Comparison of ENCODE assay signal across 8 cellular contexts in the genomic region with DNA sequence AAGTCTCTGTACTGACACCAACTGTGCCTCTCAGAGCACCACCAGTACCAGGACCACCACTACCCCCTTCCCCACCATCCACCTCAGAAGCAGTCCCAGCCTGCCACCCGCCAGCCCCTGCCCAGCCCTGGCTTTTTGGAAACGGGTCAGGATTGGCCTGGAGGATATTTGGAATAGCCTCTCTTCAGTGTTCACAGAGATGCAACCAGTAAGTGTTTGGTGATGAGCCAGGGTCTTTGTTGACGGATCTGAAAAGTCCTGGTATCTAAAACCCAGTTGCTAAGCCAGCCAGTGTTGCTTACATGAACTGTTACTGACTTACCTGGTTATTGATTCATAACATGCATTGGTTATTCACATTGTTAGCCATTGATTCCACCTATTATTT. TPM values are rescaled to one million over a fixed set of nuclear protein-coding genes. Genes with fewer than 3 reads are reported as not detected.
DNase-seq lines count a peak whose midpoint lies in the region; ATAC-seq, FAIRE-seq and TF ChIP-seq lines count a peak whose summit lies in the region.

No MANE protein-coding gene starts in this region.

- H3K4me3 Mint-ChIP-seq in activated CD4-positive, alpha-beta T cell treated with anti-CD3 and anti-CD28 coated beads for 36 hours, result peak overlapping the region; percentile 84
- peak overlapping the region; percentile 89 for H3K4me3 Mint-ChIP-seq in activated T-helper 17 cell treated with anti-CD3 and anti-CD28 coated beads, Interleukin-2, amount 50 U/mL, for 72 hours

- peaks cover 30% of the 10 kb centered on the region for H3K36me3 Mint-ChIP-seq in activated CD4-positive, alpha-beta T cell treated with anti-CD3 and anti-CD28 coated beads for 36 hours (ENCODE audit: low read depth)
- peaks cover 40% of the 10 kb centered on the region for H3K36me3 Mint-ChIP-seq in activated T-helper 17 cell treated with anti-CD3 and anti-CD28 coated beads, Interleukin-2, amount 50 U/mL, for 72 hours (ENCODE audit: low read depth)

- ATAC-seq in activated CD4-positive, alpha-beta T cell treated with anti-CD3 and anti-CD28 coated beads for 36 hours, result peak; percentile 6
- ATAC-seq in activated T-helper 17 cell treated with anti-CD3 and anti-CD28 coated beads, Interleukin-2, amount 50 U/mL, for 72 hours (replicated peaks), result no peak
- no peak for ATAC-seq in GM18505 (IDR thresholded peaks at IDR 0.05; ENCODE audit: unreplicated experiment)

- POLR2A ChIA-PET in activated CD4-positive, alpha-beta T cell treated with anti-CD3 and anti-CD28 coated beads for 36 hours (lab: Charles Lee), result interaction anchor here (0.7 to 1.9 kb wide), 3 partner anchors 9 to 77 kb away, joined by 3 to 6 read pairs (median 5); a partner anchor contains a TSS

- peaks cover 53% of the 10 kb centered on the region for H3K4me1 Mint-ChIP-seq in activated CD4-positive, alpha-beta T cell treated with anti-CD3 and anti-CD28 coated beads for 36 hours
- H3K4me1 Mint-ChIP-seq in activated T-helper 17 cell treated with anti-CD3 and anti-CD28 coated beads, Interleukin-2, amount 50 U/mL, for 72 hours, result peaks cover 8% of the 10 kb centered on the region

- H3K9ac ChIP-seq in iPS-20b (ENCODE audit: low read depth, low read length), result peak overlapping the region; percentile 92; the same call in 1 of the 2 replicates
- H3K9ac ChIP-seq in subcutaneous abdominal adipose tissue (ENCODE audit: low read length in 5 of 5), result peak overlapping the region in 3 of 5 donors; percentile 66 to 92 (median 88)

- CTCF ChIA-PET in activated CD4-positive, alpha-beta T cell treated with anti-CD3 and anti-CD28 coated beads for 36 hours (lab: Charles Lee), result interaction anchor here (1.0 to 3.2 kb wide), 7 partner anchors 11 to 365 kb away, joined by 3 to 34 read pairs (median 7); a partner anchor contains a TSS

- H3K9me3 Mint-ChIP-seq in activated CD4-positive, alpha-beta T cell treated with anti-CD3 and anti-CD28 coated beads for 36 hours (ENCODE audit: low read depth), result no peaks in the 10 kb centered on the region
- H3K9me3 Mint-ChIP-seq in activated T-helper 17 cell treated with anti-CD3 and anti-CD28 coated beads, Interleukin-2, amount 50 U/mL, for 72 hours, result no peaks in the 10 kb centered on the region

- H3K27ac ChIP-seq in iPS-20b (ENCODE audit: low read length) (no peak overlapping the region), subcutaneous abdominal adipose tissue (ENCODE audit: low read depth, low read length) (peak overlapping the region; percentile 50), small intestine (ENCODE audit: low read depth in 1 of 2, low read length in 1 of 2) (peak overlapping the region in 1 of 2 donors; percentile 83)

- no peak for DNase-seq in activated CD4-positive, alpha-beta T cell treated with anti-CD3 and anti-CD28 coated beads for 36 hours
- DNase-seq in activated CD4-positive, alpha-beta T cell treated with anti-CD3 and anti-CD28 coated beads for 4 hours, result no peak
- no peak for DNase-seq in small intestine
- no peak for DNase-seq in SW480 (ENCODE audit: low spot score)

- H3K9me3 ChIP-seq in iPS-20b (ENCODE audit: insufficient read depth, low read depth, low read length) (no peaks in the 10 kb centered on the region), subcutaneous abdominal adipose tissue (ENCODE audit: control insufficient read depth in 5 of 5, low read length in 5 of 5) (no peaks in the 10 kb centered on the region), small intestine (ENCODE audit: control insufficient read depth, low read depth) (no peaks in the 10 kb centered on the region)

- no peak for FAIRE-seq in small intestine (lab: Jason Lieb, UNC)

- H3K36me3 ChIP-seq in iPS-20b (ENCODE audit: insufficient read depth, low read depth, low read length) (peaks cover 27% of the 10 kb centered on the region), subcutaneous abdominal adipose tissue (ENCODE audit: control insufficient read depth in 5 of 5, insufficient read depth in 5 of 5, low read length in 5 of 5) (peaks cover 11 to 26% (median 23%) of the 10 kb centered on the region in 5 donors), small intestine (ENCODE audit: control insufficient read depth in 2 of 2, insufficient read depth in 2 of 2, low read length in 2 of 2) (peaks cover 3 to 10% of the 10 kb centered on the region in 2 donors)

- intact Hi-C loops in activated CD4-positive, alpha-beta T cell treated with anti-CD3 and anti-CD28 coated beads for 36 hours (cut with DNase I, micrococcal nuclease), result loop anchor here (1.0 to 2.0 kb wide), 3 partner anchors 9 to 40 kb away; a partner anchor contains a TSS

- TF ChIP-seq POLR2A in GM18505 (IDR thresholded peaks at IDR 0.05; ENCODE audit: borderline replicate concordance, extremely low read depth, insufficient read depth, insufficient read length), result no peak

- H3K4me1 ChIP-seq in iPS-20b (ENCODE audit: insufficient read depth, low read length), result peaks cover 4% of the 10 kb centered on the region; the same call in 1 of the 2 replicates
- H3K4me1 ChIP-seq in subcutaneous abdominal adipose tissue (ENCODE audit: control insufficient read depth in 5 of 5, insufficient read depth in 5 of 5, low read length in 5 of 5), result peaks cover 2 to 22% (median 15%) of the 10 kb centered on the region in 5 donors
- H3K4me1 ChIP-seq in small intestine (ENCODE audit: control insufficient read depth in 2 of 2, insufficient read depth in 1 of 2, low read depth in 1 of 2, low read length in 1 of 2), result peaks cover 0 to 2% of the 10 kb centered on the region in 2 donors

- H3K27ac Mint-ChIP-seq in activated CD4-positive, alpha-beta T cell treated with anti-CD3 and anti-CD28 coated beads for 36 hours, result peak overlapping the region; percentile 86
- H3K27ac Mint-ChIP-seq in activated T-helper 17 cell treated with anti-CD3 and anti-CD28 coated beads, Interleukin-2, amount 50 U/mL, for 72 hours, result peak overlapping the region; percentile 84

- H3K4me3 ChIP-seq in iPS-20b (ENCODE audit: low read length) (peak overlapping the region; percentile 90), subcutaneous abdominal adipose tissue (ENCODE audit: low read depth in 1 of 5, low read length in 5 of 5) (peak overlapping the region in 4 of 5 donors; percentile 80 to 91 (median 82)), small intestine (ENCODE audit: low read depth in 1 of 2, low read length in 2 of 2) (peak overlapping the region in 1 of 2 donors; percentile 51)

- H3K27me3 ChIP-seq in iPS-20b (ENCODE audit: insufficient read depth, low read length) (no peaks in the 10 kb centered on the region), subcutaneous abdominal adipose tissue (ENCODE audit: control insufficient read depth in 5 of 5, insufficient read depth in 4 of 5, low read length in 5 of 5) (no peaks in the 10 kb centered on the region), small intestine (ENCODE audit: control insufficient read depth in 2 of 2, insufficient read depth in 2 of 2, low read length in 2 of 2) (no peaks in the 10 kb centered on the region)

- 29 to 39% (median 29%) methylated on average over 3 of the region's 3 CpGs for WGBS in small intestine, 3 donors

- H3K27me3 Mint-ChIP-seq in activated CD4-positive, alpha-beta T cell treated with anti-CD3 and anti-CD28 coated beads for 36 hours, result no peaks in the 10 kb centered on the region
- H3K27me3 Mint-ChIP-seq in activated T-helper 17 cell treated with anti-CD3 and anti-CD28 coated beads, Interleukin-2, amount 50 U/mL, for 72 hours, result no peaks in the 10 kb centered on the region

RNA-seq across cellular contexts. Expression of a gene that starts 1.1 kb away (rescaled TPM):
- 1 to 10 TPM; 1.3 to 1.5 TPM for total RNA-seq in activated CD4-positive, alpha-beta T cell treated with anti-CD3 and anti-CD28 coated beads for 36 hours
- 1 to 10 TPM in 1 of 2 donors, under 1 TPM in 1; 0.71 to 1.2 TPM for total RNA-seq in activated T-helper 17 cell treated with anti-CD3 and anti-CD28 coated beads, Interleukin-2, amount 50 U/mL, for 72 hours
- 1 to 10 TPM in 2 of 3 donors, under 1 TPM in 1; 0.67 to 4.6 (median 2.8) TPM for polyA plus RNA-seq in small intestine

RNA-seq across cellular contexts. Expression of a gene that starts 10.8 kb away (rescaled TPM):
- total RNA-seq in activated CD4-positive, alpha-beta T cell treated with anti-CD3 and anti-CD28 coated beads for 36 hours, result 100 to 1,000 TPM in 1 of 2 experiments, 10 to 100 TPM in 1; 95.4 to 101 TPM
- 100 to 1,000 TPM in 1 of 2 donors, 10 to 100 TPM in 1; 99.7 to 121 TPM for total RNA-seq in activated T-helper 17 cell treated with anti-CD3 and anti-CD28 coated beads, Interleukin-2, amount 50 U/mL, for 72 hours
- 10 to 100 TPM; 22.8 to 35.3 (median 29.5) TPM for polyA plus RNA-seq in small intestine

RNA-seq across cellular contexts. Expression of a gene that starts 11.6 kb away (rescaled TPM):
- 1 to 10 TPM; 3.3 to 4.4 TPM for total RNA-seq in activated CD4-positive, alpha-beta T cell treated with anti-CD3 and anti-CD28 coated beads for 36 hours
- 1 to 10 TPM; 1.7 to 4.0 TPM for total RNA-seq in activated T-helper 17 cell treated with anti-CD3 and anti-CD28 coated beads, Interleukin-2, amount 50 U/mL, for 72 hours
- polyA plus RNA-seq in small intestine, result 1 to 10 TPM in 1 of 3 donors, under 1 TPM in 2; 0.22 to 5.5 (median 0.54) TPM

RNA-seq across cellular contexts. Expression of a gene that starts 12.3 kb away (rescaled TPM):
- 1 to 10 TPM in 1 of 2 experiments, under 1 TPM in 1; 0.98 to 1.6 TPM for total RNA-seq in activated CD4-positive, alpha-beta T cell treated with anti-CD3 and anti-CD28 coated beads for 36 hours
- 1 to 10 TPM; 1.4 to 4.5 TPM for total RNA-seq in activated T-helper 17 cell treated with anti-CD3 and anti-CD28 coated beads, Interleukin-2, amount 50 U/mL, for 72 hours
- polyA plus RNA-seq in small intestine, result under 1 TPM; 0.27 to 0.89 (median 0.39) TPM

RNA-seq across cellular contexts. Expression of a gene that starts 21.9 kb away (rescaled TPM):
- total RNA-seq in activated CD4-positive, alpha-beta T cell treated with anti-CD3 and anti-CD28 coated beads for 36 hours, result 10 to 100 TPM; 16.6 to 19.2 TPM
- total RNA-seq in activated T-helper 17 cell treated with anti-CD3 and anti-CD28 coated beads, Interleukin-2, amount 50 U/mL, for 72 hours, result 10 to 100 TPM in 1 of 2 donors, 1 to 10 TPM in 1; 5.8 to 11.7 TPM
- polyA plus RNA-seq in small intestine, result 1 to 10 TPM; 1.1 to 6.7 (median 3.4) TPM
